Comparison of ENCODE assay signal across 16 cellular contexts in the genomic region with DNA sequence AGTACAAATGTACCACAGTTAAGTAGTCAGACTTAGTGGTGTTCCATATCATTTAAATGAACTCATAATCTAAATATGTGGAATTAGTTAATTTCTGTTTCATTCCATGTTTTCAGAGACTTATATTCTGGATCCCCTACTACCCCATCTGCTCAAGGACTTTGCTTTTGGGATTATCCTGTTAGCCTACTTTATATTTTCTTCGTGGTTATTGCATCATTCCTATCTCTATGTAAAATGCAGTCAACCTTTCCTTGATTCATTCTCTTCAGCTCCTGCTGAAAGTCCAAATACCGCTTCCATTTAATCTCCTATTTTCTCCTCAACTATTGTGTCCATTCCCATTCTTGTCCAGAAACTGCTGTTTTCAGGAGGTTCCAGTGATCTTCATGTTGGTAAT. TPM values are rescaled to one million over a fixed set of nuclear protein-coding genes. Genes with fewer than 3 reads are reported as not detected.
A peak's percentile ranks its signal among the peaks of the same experiment; 100 is the strongest.
DNase-seq lines count a peak whose midpoint lies in the region; ATAC-seq and TF ChIP-seq lines count a peak whose summit lies in the region.
"Had no signal": no experiment of that assay in that cellular context is flagged by ENCODE, and none has a peak within 500 bp of the region (broad histone marks: within the 10 kb centered on the region; RNA-seq: fewer than 3 reads in every experiment).

No MANE protein-coding gene starts in this region.

- ATAC-seq in activated CD8-positive, alpha-beta T cell treated with anti-CD3 and anti-CD28 coated beads for 36 hours, result no peak
- ATAC-seq in activated CD8-positive, alpha-beta T cell treated with anti-CD3 and anti-CD28 coated beads, Interleukin-2, amount 10 ng/mL, durations not matched to agents 7 days and 5 days, result no peak
- ATAC-seq in GM23338 (no peak), T-helper 17 cell (no peak), GM21515 (IDR thresholded peaks at IDR 0.05; ENCODE audit: unreplicated experiment) (no peak)
- no peak for ATAC-seq in effector memory CD8-positive, alpha-beta T cell (replicated peaks)
- ATAC-seq: CD8-positive, alpha-beta T cell had no signal

- peaks cover 21% of the 10 kb centered on the region for H3K4me1 Mint-ChIP-seq in activated CD8-positive, alpha-beta T cell treated with anti-CD3 and anti-CD28 coated beads for 36 hours (ENCODE audit: low read depth)
- no peaks in the 10 kb centered on the region for H3K4me1 Mint-ChIP-seq in activated CD8-positive, alpha-beta T cell treated with anti-CD3 and anti-CD28 coated beads, Interleukin-2, amount 10 ng/mL, durations not matched to agents 7 days and 5 days (ENCODE audit: low read depth)
- H3K4me1 Mint-ChIP-seq in GM23338 (no peaks in the 10 kb centered on the region), T-helper 17 cell (peaks cover 36% of the 10 kb centered on the region)
- peaks cover 31 to 48% of the 10 kb centered on the region in 2 donors for H3K4me1 Mint-ChIP-seq in effector memory CD8-positive, alpha-beta T cell (ENCODE audit: low read depth in 2 of 2)
- H3K4me1 Mint-ChIP-seq: H9 had no signal

- no peaks in the 10 kb centered on the region for H3K9me2 ChIP-seq in GM23338 (ENCODE audit: insufficient read depth)

- H3K27me3 Mint-ChIP-seq in activated CD8-positive, alpha-beta T cell treated with anti-CD3 and anti-CD28 coated beads for 36 hours, result no peaks in the 10 kb centered on the region
- H3K27me3 Mint-ChIP-seq in activated CD8-positive, alpha-beta T cell treated with anti-CD3 and anti-CD28 coated beads, Interleukin-2, amount 10 ng/mL, durations not matched to agents 7 days and 5 days (ENCODE audit: low read depth), result no peaks in the 10 kb centered on the region
- H3K27me3 Mint-ChIP-seq in GM23338 (ENCODE audit: insufficient read depth, low read depth, poor library complexity) (peaks cover 6% of the 10 kb centered on the region), T-helper 17 cell (no peaks in the 10 kb centered on the region)
- H3K27me3 Mint-ChIP-seq in effector memory CD8-positive, alpha-beta T cell, result no peaks in the 10 kb centered on the region
- H3K27me3 Mint-ChIP-seq: IgD-negative memory B cell had no signal

- H3K79me2 ChIP-seq in GM23338 (replicated peaks; ENCODE audit: insufficient read depth), result peaks cover 33% of the 10 kb centered on the region

- no peaks in the 10 kb centered on the region for H3K9me3 Mint-ChIP-seq in activated CD8-positive, alpha-beta T cell treated with anti-CD3 and anti-CD28 coated beads for 36 hours
- H3K9me3 Mint-ChIP-seq in activated CD8-positive, alpha-beta T cell treated with anti-CD3 and anti-CD28 coated beads, Interleukin-2, amount 10 ng/mL, durations not matched to agents 7 days and 5 days (ENCODE audit: insufficient read depth), result no peaks in the 10 kb centered on the region
- H3K9me3 Mint-ChIP-seq in GM23338, result no peaks in the 10 kb centered on the region
- no peaks in the 10 kb centered on the region for H3K9me3 Mint-ChIP-seq in effector memory CD8-positive, alpha-beta T cell
- H3K9me3 Mint-ChIP-seq: CD8-positive, alpha-beta T cell; H9; IgD-negative memory B cell had no signal

- intact Hi-C loops in activated CD8-positive, alpha-beta T cell treated with anti-CD3 and anti-CD28 coated beads for 36 hours (cut with micrococcal nuclease), result no loop called here

- H3K27ac Mint-ChIP-seq in activated CD8-positive, alpha-beta T cell treated with anti-CD3 and anti-CD28 coated beads for 36 hours, result peak overlapping the region; percentile 1
- H3K27ac Mint-ChIP-seq in activated CD8-positive, alpha-beta T cell treated with anti-CD3 and anti-CD28 coated beads, Interleukin-2, amount 10 ng/mL, durations not matched to agents 7 days and 5 days, result no peak overlapping the region
- H3K27ac Mint-ChIP-seq in GM23338 (peak overlapping the region; percentile 39), T-helper 17 cell (peak overlapping the region; percentile 39)
- H3K27ac Mint-ChIP-seq in effector memory CD8-positive, alpha-beta T cell, result peak overlapping the region; percentile 1 to 2
- H3K27ac Mint-ChIP-seq: CD8-positive, alpha-beta T cell; IgD-negative memory B cell had no signal

- no peak overlapping the region for H3K4me2 ChIP-seq in GM23338

- no peak for DNase-seq in activated CD8-positive, alpha-beta T cell treated with anti-CD3 and anti-CD28 coated beads for 36 hours
- no peak for DNase-seq in activated CD8-positive, alpha-beta T cell treated with anti-CD3 and anti-CD28 coated beads, Interleukin-2, amount 10 ng/mL, durations not matched to agents 7 days and 5 days
- no peak for DNase-seq in GM23338 (ENCODE audit: low spot score)
- DNase-seq in T-helper 17 cell, result no peak
- no peak for DNase-seq in effector memory CD8-positive, alpha-beta T cell
- no peak for DNase-seq in GM10266 (ENCODE audit: extremely low spot score)
- DNase-seq: CD8-positive, alpha-beta T cell; COR-L47; DMS53; GF-D8; GOT3; H9 had no signal

- no peaks in the 10 kb centered on the region for H3K9me3 ChIP-seq in T-helper 17 cell (ENCODE audit: control insufficient read depth, low read length, poor library complexity, severe bottlenecking)

- H3K4me3 ChIP-seq in GM23338, result no peak overlapping the region

- peaks cover 32% of the 10 kb centered on the region for H3K36me3 Mint-ChIP-seq in activated CD8-positive, alpha-beta T cell treated with anti-CD3 and anti-CD28 coated beads for 36 hours (ENCODE audit: low read depth)
- peaks cover 35% of the 10 kb centered on the region for H3K36me3 Mint-ChIP-seq in activated CD8-positive, alpha-beta T cell treated with anti-CD3 and anti-CD28 coated beads, Interleukin-2, amount 10 ng/mL, durations not matched to agents 7 days and 5 days (ENCODE audit: low read depth)
- H3K36me3 Mint-ChIP-seq in GM23338 (ENCODE audit: low read depth), result peaks cover 11% of the 10 kb centered on the region; the same call in 2 of the 3 replicates
- peaks cover 10% of the 10 kb centered on the region for H3K36me3 Mint-ChIP-seq in T-helper 17 cell (ENCODE audit: low read depth)
- H3K36me3 Mint-ChIP-seq in effector memory CD8-positive, alpha-beta T cell (ENCODE audit: insufficient read depth), result peaks cover 3% of the 10 kb centered on the region

- H3K4me1 ChIP-seq in GM23338 (ENCODE audit: insufficient read depth), result no peaks in the 10 kb centered on the region

- POLR2A ChIA-PET in activated CD8-positive, alpha-beta T cell treated with anti-CD3 and anti-CD28 coated beads for 36 hours (lab: Charles Lee), result no interaction called here
- POLR2A ChIA-PET in activated CD8-positive, alpha-beta T cell treated with anti-CD3 and anti-CD28 coated beads, Interleukin-2, amount 10 ng/mL, durations not matched to agents 7 days and 5 days (lab: Charles Lee), result no interaction called here

- no peaks in the 10 kb centered on the region for H3K27me3 ChIP-seq in GM23338 (ENCODE audit: insufficient read depth)

- H3F3A ChIP-seq in GM23338 (replicated peaks; ENCODE audit: low read depth), result no peaks in the 10 kb centered on the region

- H4K20me1 ChIP-seq in GM23338 (replicated peaks; ENCODE audit: insufficient read depth), result 0 out of 2 replicates have a peak, but pooled peaks cover 5% of the 10 kb centered on the region

- no peak overlapping the region for H3K27ac ChIP-seq in GM23338 (ENCODE audit: low read depth)
- H3K27ac ChIP-seq: 22Rv1 had no signal

- CTCF ChIA-PET in activated CD8-positive, alpha-beta T cell treated with anti-CD3 and anti-CD28 coated beads for 36 hours (lab: Charles Lee), result no interaction called here
- CTCF ChIA-PET in activated CD8-positive, alpha-beta T cell treated with anti-CD3 and anti-CD28 coated beads, Interleukin-2, amount 10 ng/mL, durations not matched to agents 7 days and 5 days (lab: Charles Lee), result no interaction called here

- H3K36me3 ChIP-seq in GM23338 (ENCODE audit: insufficient read depth), result no peaks in the 10 kb centered on the region

- TF ChIP-seq CTCF in activated CD8-positive, alpha-beta T cell treated with anti-CD3 and anti-CD28 coated beads for 36 hours (IDR thresholded peaks at IDR 0.05), result no peak
- TF ChIP-seq CTCF in GM23338 (conservative IDR thresholded peaks at IDR 0.05; ENCODE audit: low read depth in 2 of 2), result no peak
- TF ChIP-seq CTCF in GM10266 (IDR thresholded peaks at IDR 0.05; ENCODE audit: control insufficient read depth, insufficient read depth, low read depth, missing control alignments), result no peak

- no peak overlapping the region for H2AFZ ChIP-seq in GM23338

- H3K4me3 Mint-ChIP-seq in activated CD8-positive, alpha-beta T cell treated with anti-CD3 and anti-CD28 coated beads for 36 hours, result no peak overlapping the region
- no peak overlapping the region for H3K4me3 Mint-ChIP-seq in activated CD8-positive, alpha-beta T cell treated with anti-CD3 and anti-CD28 coated beads, Interleukin-2, amount 10 ng/mL, durations not matched to agents 7 days and 5 days
- H3K4me3 Mint-ChIP-seq in GM23338 (no peak overlapping the region), T-helper 17 cell (no peak overlapping the region)
- H3K4me3 Mint-ChIP-seq in effector memory CD8-positive, alpha-beta T cell, result no peak overlapping the region
- H3K4me3 Mint-ChIP-seq: CD14-positive monocyte; CD8-positive, alpha-beta T cell; H9; IgD-negative memory B cell had no signal

TF ChIP-seq in GM23338, 12 proteins besides CTCF, POLR2A, EP300 and RAD21 (continues in another document):
- TF ChIP-seq, protein P1, sequence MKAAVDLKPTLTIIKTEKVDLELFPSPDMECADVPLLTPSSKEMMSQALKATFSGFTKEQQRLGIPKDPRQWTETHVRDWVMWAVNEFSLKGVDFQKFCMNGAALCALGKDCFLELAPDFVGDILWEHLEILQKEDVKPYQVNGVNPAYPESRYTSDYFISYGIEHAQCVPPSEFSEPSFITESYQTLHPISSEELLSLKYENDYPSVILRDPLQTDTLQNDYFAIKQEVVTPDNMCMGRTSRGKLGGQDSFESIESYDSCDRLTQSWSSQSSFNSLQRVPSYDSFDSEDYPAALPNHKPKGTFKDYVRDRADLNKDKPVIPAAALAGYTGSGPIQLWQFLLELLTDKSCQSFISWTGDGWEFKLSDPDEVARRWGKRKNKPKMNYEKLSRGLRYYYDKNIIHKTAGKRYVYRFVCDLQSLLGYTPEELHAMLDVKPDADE (IDR thresholded peaks at IDR 0.05), result no peak

RNA-seq across cellular contexts. Expression of a gene that starts 25.1 kb away (rescaled TPM):
- total RNA-seq in activated CD8-positive, alpha-beta T cell treated with anti-CD3 and anti-CD28 coated beads for 36 hours, result 10 to 100 TPM; 42.5 to 51.6 TPM
- 10 to 100 TPM; 30.9 to 32.0 TPM for total RNA-seq in activated CD8-positive, alpha-beta T cell treated with anti-CD3 and anti-CD28 coated beads, Interleukin-2, amount 10 ng/mL, durations not matched to agents 7 days and 5 days
- 74.6 and 95.4 TPM in 2 replicates for total RNA-seq in GM23338 (2014; rRNA removed; shearing (Covaris generic))
- 51.9 and 67.3 TPM in 2 replicates for polyA plus RNA-seq in GM23338 (2016; fragmentation: Nextera tagmentation; extraction: Ambion mirVana)
- 10 to 100 TPM; 23.8 to 25.8 TPM for total RNA-seq in T-helper 17 cell

RNA-seq across cellular contexts. Expression of a gene that starts 33.9 kb away (rescaled TPM):
- total RNA-seq in activated CD8-positive, alpha-beta T cell treated with anti-CD3 and anti-CD28 coated beads for 36 hours, result under 1 TPM; 0.31 to 0.41 TPM
- total RNA-seq in activated CD8-positive, alpha-beta T cell treated with anti-CD3 and anti-CD28 coated beads, Interleukin-2, amount 10 ng/mL, durations not matched to agents 7 days and 5 days, result under 1 TPM; 0.21 to 0.32 TPM
- total RNA-seq in GM23338 (2014; rRNA removed; shearing (Covaris generic)), result 0.43 and 0.63 TPM in 2 replicates
- polyA plus RNA-seq in GM23338 (2016; fragmentation: Nextera tagmentation; extraction: Ambion mirVana), result 0.37 and 0.55 TPM in 2 replicates
- total RNA-seq in T-helper 17 cell, result under 1 TPM; 0.10 to 0.25 TPM
- polyA plus RNA-seq: CD14-positive monocyte, IgD-negative memory B cell had no signal
